Comparison of ENCODE assay signal across 1 cellular context in the genomic region with DNA sequence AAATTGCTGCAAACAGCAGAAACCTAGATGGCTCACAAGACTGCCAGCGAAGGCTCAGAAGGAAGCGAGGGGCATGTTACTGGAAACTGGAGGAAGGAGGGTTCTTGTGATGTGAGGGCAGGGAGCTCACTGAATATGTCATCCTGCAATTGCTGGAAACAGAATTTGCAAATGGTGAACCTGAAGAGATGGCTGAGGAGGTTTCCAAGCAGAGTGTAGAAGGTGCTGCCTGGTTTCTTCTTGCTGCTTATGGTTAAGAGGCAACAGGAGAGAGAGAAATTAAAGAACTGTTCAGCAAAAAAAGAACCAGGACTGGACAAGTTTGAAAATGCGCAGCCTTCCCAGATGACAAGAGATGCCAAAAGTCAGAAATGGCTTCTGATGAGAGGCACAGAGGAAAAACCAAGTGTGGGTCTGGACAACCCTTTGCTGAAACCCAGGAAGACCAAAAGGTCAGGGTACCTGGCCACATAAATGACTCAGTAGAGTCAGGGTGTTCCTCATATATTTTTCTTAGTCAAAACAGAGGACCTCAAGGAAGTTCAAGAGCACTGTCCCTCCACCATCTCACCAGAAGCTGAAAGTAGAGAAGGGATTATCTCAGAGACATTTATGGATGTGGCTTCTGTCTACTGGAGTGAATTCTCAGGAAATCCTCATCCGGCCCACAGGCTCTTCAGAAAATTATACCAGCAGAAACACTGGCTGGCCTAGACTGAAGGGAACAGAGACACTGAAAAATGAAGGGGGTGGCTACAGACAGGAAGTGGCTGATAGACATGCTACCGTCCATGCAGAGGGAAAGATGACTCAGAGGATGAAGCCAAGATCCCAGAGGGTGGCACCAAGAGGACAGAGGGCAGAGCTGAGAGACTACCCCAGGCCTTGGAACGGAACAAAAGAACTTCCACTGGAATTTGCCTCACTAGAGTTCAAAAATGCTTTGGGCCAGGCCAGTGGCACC.
TF ChIP-seq lines count a peak whose summit lies in the region.

No MANE protein-coding gene starts in this region.

TF ChIP-seq in HepG2, 621 proteins besides CTCF, POLR2A, EP300 and RAD21:
- TF ChIP-seq MLLT10 (CRISPR knock-in tag; IDR thresholded peaks at IDR 0.05): no peak
- peak; percentile 98 for TF ChIP-seq ZNF256 (CRISPR knock-in tag; conservative IDR thresholded peaks at IDR 0.05)
- no peak for TF ChIP-seq HOXA7 (CRISPR knock-in tag; IDR thresholded peaks at IDR 0.05)
